In genomic region chr6:116246089-116246488, GRCh38 we compare ENCODE assay signal across 21 cellular contexts. TPM values are rescaled to one million over a fixed set of nuclear protein-coding genes. Genes with fewer than 3 reads are reported as not detected.
DNase-seq lines count a peak whose midpoint lies in the region; TF ChIP-seq lines count a peak whose summit lies in the region.
"Had no signal": no experiment of that assay in that cellular context is flagged by ENCODE, and none has a peak within 500 bp of the region (broad histone marks: within the 10 kb centered on the region; RNA-seq: fewer than 3 reads in every experiment).

No MANE protein-coding gene starts in this region.

- H3K27ac ChIP-seq in SK-N-SH (ENCODE audit: low read depth in 2 of 2, low read length in 1 of 2), result peak overlapping the region in 1 of 2 experiments; percentile 48; a peak in 2 of 4 replicates
- H3K27ac ChIP-seq: KMS-11, stomach had no signal

- 73% methylated on average over 4 of the region's 4 CpGs for WGBS in SK-N-SH (ENCODE audit: low lambda C conversion rate)

- TF ChIP-seq CTCF in SK-N-SH (IDR thresholded peaks at IDR 0.05) (no peak), choroid plexus epithelial cell (conservative IDR thresholded peaks at IDR 0.05; ENCODE audit: low read depth, low read length) (no peak)

- peaks cover 32% of the 10 kb centered on the region for H3K79me2 ChIP-seq in SK-N-SH (ENCODE audit: insufficient read depth)

- no peak overlapping the region for H3K4me3 ChIP-seq in SK-N-SH (ENCODE audit: low read depth in 2 of 2, low read length in 1 of 2)
- H3K4me3 ChIP-seq in choroid plexus epithelial cell (ENCODE audit: low read depth, low read length), result no peak overlapping the region
- H3K4me3 ChIP-seq: mucosa of descending colon, stomach had no signal

- in situ Hi-C loops in G401 (cut with HindIII; ENCODE audit: low sequenced_read_pairs), result no loop called here

- TF ChIP-seq RAD21 in SK-N-SH (IDR thresholded peaks at IDR 0.05; ENCODE audit: low read length), result no peak

- peaks cover 20 to 36% of the 10 kb centered on the region in 2 experiments for H3K36me3 ChIP-seq in SK-N-SH (replicated peaks in 1 of 2; ENCODE audit: control insufficient read depth in 1 of 2, insufficient read depth in 2 of 2, low read length in 1 of 2)

- no peaks in the 10 kb centered on the region for H3K9me3 ChIP-seq in SK-N-SH
- H3K9me3 ChIP-seq: mucosa of descending colon, stomach had no signal

- H3F3A ChIP-seq in SK-N-SH (replicated peaks; ENCODE audit: insufficient read depth), result peaks cover 24% of the 10 kb centered on the region

- H3K9me2 ChIP-seq in SK-N-SH, result no peaks in the 10 kb centered on the region

- DNase-seq in EL (peak; percentile 65), SK-N-SH (no peak), choroid plexus epithelial cell (ENCODE audit: low read depth) (peak; percentile 86), myocyte (ENCODE audit: low read depth) (peak; percentile 55), GOT3 (lab: John Stamatoyannopoulos, UW) (no peak), T-helper 9 cell (no peak), NCI-H2029 treated with DMSO at 0.1 percent for 48 hours (lab: John Stamatoyannopoulos, UW) (no peak), G401 (ENCODE audit: low spot score) (no peak)
- DNase-seq: activated B cell treated with CpG ODN at 0.5 μM for 24 hours; activated CD8-positive, alpha-beta T cell treated with anti-CD3 and anti-CD28 coated beads, Interleukin-2, amount 10 ng/mL, durations not matched to agents 7 days and 5 days; activated T-cell treated with anti-CD3 and anti-CD28 coated beads, Interleukin-2, amount 50 U/mL, for 72 hours; cerebellar nuclear complex; mucosa of descending colon; NCI-H1048; NCI-H2107; NCI-H524 treated with DMSO at 0.1 percent for 48 hours; nucleus accumbens; SHP77 treated with DMSO at 0.1 percent for 48 hours; stomach; T-helper 17 cell had no signal

- POLR2A ChIA-PET in SK-N-SH (lab: Yijun Ruan, JAX), result no interaction called here

- CTCF ChIA-PET in SK-N-SH (lab: Yijun Ruan, JAX), result interaction anchor here (0.6 kb wide), 1 partner anchor 276 kb away, joined by 3 read pairs; no protein-coding TSS in a partner anchor

- no peak overlapping the region for H3K9ac ChIP-seq in SK-N-SH
- H3K9ac ChIP-seq: KMS-11 had no signal

- no peak overlapping the region for H2AFZ ChIP-seq in SK-N-SH (ENCODE audit: low read depth)

- no peaks in the 10 kb centered on the region for H3K27me3 ChIP-seq in SK-N-SH (ENCODE audit: insufficient read depth)
- H3K27me3 ChIP-seq: stomach had no signal

- peaks cover 4 to 7% of the 10 kb centered on the region in 2 experiments; a peak in 3 of 4 replicates for H3K4me1 ChIP-seq in SK-N-SH (ENCODE audit: control insufficient read depth in 1 of 2, insufficient read depth in 2 of 2, low read depth in 1 of 2, low read length in 1 of 2)

- 0 out of 2 replicates have a peak, but pooled peaks cover 3% of the 10 kb centered on the region for H4K20me1 ChIP-seq in SK-N-SH (ENCODE audit: insufficient read depth)

- H3K4me2 ChIP-seq in SK-N-SH, result 0 out of 2 replicates have a peak overlapping the region, but pooled peaks have one; percentile 37
- H3K4me2 ChIP-seq: KMS-11 had no signal

- no peak for TF ChIP-seq EP300 in SK-N-SH (IDR thresholded peaks at IDR 0.05; ENCODE audit: borderline replicate concordance in 1 of 2, low read depth in 1 of 2, low read length in 1 of 2)

TF ChIP-seq in SK-N-SH, 30 proteins besides CTCF, POLR2A, EP300 and RAD21:
- TF ChIP-seq MAX (IDR thresholded peaks at IDR 0.05; ENCODE audit: low read depth), result no peak
- peak; percentile 19; the same call in 1 of the 2 replicates for TF ChIP-seq JUND (IDR thresholded peaks at IDR 0.05)
- peak; percentile 34; the same call in 1 of the 2 replicates for TF ChIP-seq FOSL2 (IDR thresholded peaks at IDR 0.05; ENCODE audit: borderline replicate concordance, low read depth)
- no peak for TF ChIP-seq USF1 (IDR thresholded peaks at IDR 0.05; ENCODE audit: borderline replicate concordance, low read depth)
- no peak for TF ChIP-seq NRF1 (IDR thresholded peaks at IDR 0.05; ENCODE audit: low read depth, low read length)
- TF ChIP-seq TCF12 (IDR thresholded peaks at IDR 0.05), result 0 out of 2 replicates have a peak, but pooled peaks have one; percentile 12
- 0 out of 2 replicates have a peak, but pooled peaks have one; percentile 27 for TF ChIP-seq MEF2A (IDR thresholded peaks at IDR 0.05; ENCODE audit: borderline replicate concordance, low read depth)

RNA-seq across cellular contexts. Expression of gene TSPYL4, which starts 7.8 kb away (rescaled TPM):
- 29.1 and 44.5 TPM in 2 replicates for polyA plus RNA-seq in SK-N-SH (2012; rRNA removed)
- polyA plus RNA-seq in SK-N-SH (2012; cell fraction: cytosol; rRNA removed), result 26.3 and 28.2 TPM in 2 replicates
- 83.0 and 97.0 TPM in 2 replicates for polyA plus RNA-seq in SK-N-SH (2012; cell fraction: nucleus; rRNA removed)
- total RNA-seq in myocyte, result 30.4 and 34.9 TPM in 2 replicates
- 29.8 TPM for polyA plus RNA-seq in myocyte (2012)
- 10.5 and 14.0 TPM in 2 replicates for total RNA-seq in G401 (2014; rRNA removed; shearing (Covaris generic))

RNA-seq across cellular contexts. Expression of gene TSPYL1, which starts 33.6 kb away (rescaled TPM):
- 27.9 and 31.7 TPM in 2 replicates for polyA plus RNA-seq in SK-N-SH (2012; rRNA removed)
- 26.8 and 27.8 TPM in 2 replicates for polyA plus RNA-seq in SK-N-SH (2012; cell fraction: cytosol; rRNA removed)
- polyA plus RNA-seq in SK-N-SH (2012; cell fraction: nucleus; rRNA removed), result 13.0 and 19.1 TPM in 2 replicates
- 67.1 and 90.6 TPM in 2 replicates for total RNA-seq in myocyte
- 59.2 TPM for polyA plus RNA-seq in myocyte (2012)
- total RNA-seq in G401 (2014; rRNA removed; shearing (Covaris generic)), result 99.1 and 131 TPM in 2 replicates

Comparison
In these comparisons a context has a peak if more than half of its experiments do, and no peak if none do; other contexts are left out.
1. DNase-seq: peak in EL (single experiment), choroid plexus epithelial cell (single experiment) and myocyte (single experiment); none in SK-N-SH (single experiment), GOT3 (single experiment), T-helper 9 cell (single experiment), NCI-H2029 treated with DMSO at 0.1 percent for 48 hours (single experiment) and G401 (single experiment).